In the genomic region with DNA sequence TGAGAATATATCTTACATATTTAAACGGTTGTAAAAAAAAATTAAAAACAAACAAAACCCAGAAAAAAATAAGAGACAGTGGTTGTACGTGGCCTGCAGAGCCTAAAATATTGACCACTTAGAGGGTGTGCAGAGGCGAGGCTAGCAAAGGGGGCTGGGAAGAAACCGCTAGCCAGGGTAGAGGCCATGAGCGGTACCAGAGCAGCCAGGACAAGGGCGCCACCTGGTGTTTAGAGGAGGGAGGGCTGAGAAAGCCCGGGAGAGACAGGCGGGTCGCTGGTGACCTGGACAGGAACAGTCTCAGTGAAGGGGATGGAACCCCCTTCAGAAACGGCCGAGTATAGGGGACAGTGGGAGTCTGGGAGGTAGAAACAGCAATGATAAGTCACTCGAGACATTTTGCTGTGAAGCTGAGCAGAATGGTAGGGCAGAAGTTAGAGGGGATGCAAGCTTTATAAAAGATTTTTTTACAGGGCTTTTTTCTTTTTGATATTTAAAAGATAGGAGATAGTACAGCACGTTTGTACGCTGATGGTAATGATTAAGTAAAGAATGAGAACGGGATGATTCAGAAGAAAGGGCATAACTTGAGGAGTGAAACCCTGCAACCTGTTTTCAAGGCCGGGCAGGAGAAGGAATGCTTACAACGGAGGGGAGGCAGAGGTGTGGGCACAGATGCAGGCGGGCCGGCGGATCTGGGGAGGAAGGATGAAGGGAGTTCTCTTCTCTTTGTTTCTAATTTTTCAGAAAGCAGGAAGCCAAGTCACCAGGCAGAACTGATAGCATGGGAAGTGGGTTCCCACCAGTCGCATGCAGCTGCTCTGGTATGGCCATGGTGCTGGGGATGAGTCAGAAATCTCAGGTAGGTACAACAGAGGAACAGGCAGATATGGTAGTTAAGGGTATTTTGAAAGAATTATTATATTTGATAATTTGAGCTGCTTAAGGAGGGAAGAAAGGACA, we compare ENCODE assay signal across 8 cellular contexts.
DNase-seq lines count a peak whose midpoint lies in the region; ATAC-seq, FAIRE-seq and TF ChIP-seq lines count a peak whose summit lies in the region.

No MANE protein-coding gene starts in this region.

- DNase-seq in CD4-positive, CD25-positive, alpha-beta regulatory T cell, result peak; percentile 54 to 65 (median 61)
- peak; percentile 43 for DNase-seq in GM19239 (ENCODE audit: insufficient read length, low spot score)
- DNase-seq in NOMO-1 (lab: John Stamatoyannopoulos, UW; ENCODE audit: unreplicated experiment in 2 of 2), result peak; percentile 26 to 52
- DNase-seq in activated CD8-positive, alpha-beta memory T cell treated with anti-CD3 and anti-CD28 coated beads, Interleukin-2, amount 10 ng/mL, durations not matched to agents 7 days and 5 days, result peak; percentile 85
- DNase-seq in esophagus muscularis mucosa (ENCODE audit: extremely low spot score), result no peak
- DNase-seq in suprapubic skin (ENCODE audit: low spot score in 2 of 2), result peak in 1 of 2 donors; percentile 81

- TF ChIP-seq EP300 in esophagus muscularis mucosa (IDR thresholded peaks at IDR 0.05), result no peak
- no peak for TF ChIP-seq EP300 in suprapubic skin (IDR thresholded peaks at IDR 0.05)

- H3K27ac Mint-ChIP-seq in CD4-positive, CD25-positive, alpha-beta regulatory T cell, result peak overlapping the region in 1 of 3 donors; percentile 54
- H3K27ac Mint-ChIP-seq in activated CD8-positive, alpha-beta memory T cell treated with anti-CD3 and anti-CD28 coated beads, Interleukin-2, amount 10 ng/mL, durations not matched to agents 7 days and 5 days, result peak overlapping the region; percentile 30

- peaks cover 68% of the 10 kb centered on the region for H3K27me3 Mint-ChIP-seq in CD4-positive, CD25-positive, alpha-beta regulatory T cell
- peaks cover 61% of the 10 kb centered on the region for H3K27me3 Mint-ChIP-seq in activated CD8-positive, alpha-beta memory T cell treated with anti-CD3 and anti-CD28 coated beads, Interleukin-2, amount 10 ng/mL, durations not matched to agents 7 days and 5 days

- no peaks in the 10 kb centered on the region for H3K36me3 ChIP-seq in CD4-positive, CD25-positive, alpha-beta regulatory T cell (ENCODE audit: control insufficient read depth, insufficient read depth, low read length)
- H3K36me3 ChIP-seq in esophagus muscularis mucosa (peaks cover 45 to 100% (median 96%) of the 10 kb centered on the region in 4 donors), neutrophil (no peaks in the 10 kb centered on the region), suprapubic skin (peaks cover 31% of the 10 kb centered on the region)

- no peak overlapping the region for H3K4me3 ChIP-seq in CD4-positive, CD25-positive, alpha-beta regulatory T cell (ENCODE audit: low read depth, low read length)
- H3K4me3 ChIP-seq in esophagus muscularis mucosa, result no peak overlapping the region
- H3K4me3 ChIP-seq in neutrophil (ENCODE audit: low read depth in 1 of 2, low read length in 1 of 2), result no peak overlapping the region
- no peak overlapping the region for H3K4me3 ChIP-seq in suprapubic skin

- WGBS in esophagus muscularis mucosa, result 48% methylated on average over 21 of the region's 21 CpGs
- 66% methylated on average over 21 of the region's 21 CpGs for WGBS in suprapubic skin

- peak; percentile 73 for FAIRE-seq in GM19239 (lab: Jason Lieb, UNC)

- peak overlapping the region in 1 of 4 donors; percentile 37 for H3K4me3 Mint-ChIP-seq in CD4-positive, CD25-positive, alpha-beta regulatory T cell
- H3K4me3 Mint-ChIP-seq in activated CD8-positive, alpha-beta memory T cell treated with anti-CD3 and anti-CD28 coated beads, Interleukin-2, amount 10 ng/mL, durations not matched to agents 7 days and 5 days, result peak overlapping the region; percentile 45

- CTCF ChIA-PET in activated CD8-positive, alpha-beta memory T cell treated with anti-CD3 and anti-CD28 coated beads, Interleukin-2, amount 10 ng/mL, durations not matched to agents 7 days and 5 days (lab: Charles Lee), result interaction anchor here (0.6 to 5.4 kb wide), 40 partner anchors 9 to 1473 kb away, joined by 3 to 66 read pairs (median 4); partner anchors contain the start of genes FAM229B and TUBE1

- ATAC-seq in CD4-positive, CD25-positive, alpha-beta regulatory T cell (ENCODE audit: low read depth in 2 of 2), result peak; percentile 88 to 90
- peak; percentile 99 for ATAC-seq in HG03280 (IDR thresholded peaks at IDR 0.05; ENCODE audit: unreplicated experiment)
- peak; percentile 96 for ATAC-seq in activated CD8-positive, alpha-beta memory T cell treated with anti-CD3 and anti-CD28 coated beads, Interleukin-2, amount 10 ng/mL, durations not matched to agents 7 days and 5 days

- intact Hi-C loops in esophagus muscularis mucosa (cut with DNase I), result no loop called here

- peaks cover 41% of the 10 kb centered on the region for H3K27me3 ChIP-seq in CD4-positive, CD25-positive, alpha-beta regulatory T cell (ENCODE audit: control insufficient read depth, insufficient read depth, low read length)
- no peaks in the 10 kb centered on the region for H3K27me3 ChIP-seq in esophagus muscularis mucosa
- peaks cover 34% of the 10 kb centered on the region for H3K27me3 ChIP-seq in neutrophil
- H3K27me3 ChIP-seq in suprapubic skin, result no peaks in the 10 kb centered on the region

- TF ChIP-seq POLR2A in esophagus muscularis mucosa (IDR thresholded peaks at IDR 0.05; ENCODE audit: low read depth), result no peak
- TF ChIP-seq POLR2A in suprapubic skin (IDR thresholded peaks at IDR 0.05), result no peak

- H3K9me3 ChIP-seq in CD4-positive, CD25-positive, alpha-beta regulatory T cell (ENCODE audit: control insufficient read depth in 2 of 2, low read length in 2 of 2), result no peaks in the 10 kb centered on the region
- H3K9me3 ChIP-seq in esophagus muscularis mucosa (no peaks in the 10 kb centered on the region), neutrophil (no peaks in the 10 kb centered on the region), suprapubic skin (no peaks in the 10 kb centered on the region)

- peaks cover 0 to 1% (median 0%) of the 10 kb centered on the region in 7 donors for H3K9me3 Mint-ChIP-seq in CD4-positive, CD25-positive, alpha-beta regulatory T cell
- H3K9me3 Mint-ChIP-seq in activated CD8-positive, alpha-beta memory T cell treated with anti-CD3 and anti-CD28 coated beads, Interleukin-2, amount 10 ng/mL, durations not matched to agents 7 days and 5 days (ENCODE audit: low read depth), result no peaks in the 10 kb centered on the region

- peak; percentile 54 to 80 (median 60) for TF ChIP-seq CTCF in esophagus muscularis mucosa (IDR thresholded peaks at IDR 0.05)
- TF ChIP-seq CTCF in neutrophil (IDR thresholded peaks at IDR 0.05), result peak; percentile 42
- TF ChIP-seq CTCF in suprapubic skin (IDR thresholded peaks at IDR 0.05), result peak; percentile 29 to 58

- peaks cover 4 to 14% (median 5%) of the 10 kb centered on the region in 4 donors for H3K4me1 Mint-ChIP-seq in CD4-positive, CD25-positive, alpha-beta regulatory T cell
- H3K4me1 Mint-ChIP-seq in activated CD8-positive, alpha-beta memory T cell treated with anti-CD3 and anti-CD28 coated beads, Interleukin-2, amount 10 ng/mL, durations not matched to agents 7 days and 5 days, result peaks cover 20% of the 10 kb centered on the region

- no peaks in the 10 kb centered on the region for H3K4me1 ChIP-seq in CD4-positive, CD25-positive, alpha-beta regulatory T cell (ENCODE audit: control insufficient read depth, insufficient read depth, low read length, poor library complexity, severe bottlenecking)
- H3K4me1 ChIP-seq in esophagus muscularis mucosa (peaks cover 0 to 5% (median 0%) of the 10 kb centered on the region in 4 donors), neutrophil (ENCODE audit: control insufficient read depth in 1 of 2, insufficient read depth in 1 of 2, low read depth in 1 of 2, low read length in 1 of 2) (no peaks in the 10 kb centered on the region), suprapubic skin (no peaks in the 10 kb centered on the region)

- no peaks in the 10 kb centered on the region for H3K36me3 Mint-ChIP-seq in CD4-positive, CD25-positive, alpha-beta regulatory T cell
- H3K36me3 Mint-ChIP-seq in activated CD8-positive, alpha-beta memory T cell treated with anti-CD3 and anti-CD28 coated beads, Interleukin-2, amount 10 ng/mL, durations not matched to agents 7 days and 5 days, result no peaks in the 10 kb centered on the region

- no peak overlapping the region for H3K27ac ChIP-seq in CD4-positive, CD25-positive, alpha-beta regulatory T cell (ENCODE audit: insufficient read depth, low read length, poor library complexity, severe bottlenecking)
- H3K27ac ChIP-seq in esophagus muscularis mucosa (replicated peaks in 1 of 4) (peak overlapping the region; percentile 20 to 44 (median 36)), neutrophil (no peak overlapping the region), suprapubic skin (no peak overlapping the region)

Comparison
In these comparisons a context has a peak if more than half of its experiments do, and no peak if none do; other contexts are left out.
1. H3K27ac ChIP-seq: peak in esophagus muscularis mucosa (4 of 4); none in CD4-positive, CD25-positive, alpha-beta regulatory T cell (single experiment), neutrophil (single experiment) and suprapubic skin (single experiment).
2. Peak in every context shown above with its lines, with median percentiles within 50 percentile points of each other: ATAC-seq and CTCF ChIP-seq.